ENCODE assay signal across 21 cellular contexts in the genomic region with DNA sequence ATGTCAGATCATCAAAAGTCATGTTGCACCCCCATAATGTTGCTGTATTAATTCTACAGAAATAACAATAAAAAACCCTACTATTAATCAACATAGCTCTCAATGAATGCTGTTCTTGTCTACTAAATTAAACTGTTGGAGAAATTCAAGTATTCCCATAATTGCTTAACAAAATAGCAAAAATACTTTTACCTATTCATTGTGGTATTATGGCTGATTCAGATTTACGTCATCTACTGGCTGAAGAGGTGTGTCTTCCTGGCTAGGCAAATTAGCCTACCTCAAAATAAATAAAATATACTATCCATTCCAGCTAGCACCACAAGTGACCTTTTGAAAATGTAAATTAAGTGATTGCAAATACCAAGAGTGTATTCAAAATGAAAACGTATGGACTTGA.
DNase-seq lines count a peak whose midpoint lies in the region; ATAC-seq and TF ChIP-seq lines count a peak whose summit lies in the region.
"Had no signal": no experiment of that assay in that cellular context is flagged by ENCODE, and none has a peak within 500 bp of the region (broad histone marks: within the 10 kb centered on the region; RNA-seq: fewer than 3 reads in every experiment).

No MANE protein-coding gene starts in this region.

- H3K27me3 Mint-ChIP-seq in activated T-cell treated with anti-CD3 and anti-CD28 coated beads, Interleukin-2, amount 50 U/mL, for 72 hours (ENCODE audit: low read depth): no peaks in the 10 kb centered on the region
- H3K27me3 Mint-ChIP-seq: CD4-positive, CD25-positive, alpha-beta regulatory T cell had no signal

- 62 to 71% methylated on average over 2 of the region's 2 CpGs for WGBS in GM23248 (ENCODE audit: low coverage in 1 of 2, low lambda C conversion rate in 2 of 2, missing lambda C conversion rate in 2 of 2), 2 experiments
- 58% methylated on average over 2 of the region's 2 CpGs for WGBS in mammary epithelial cell (ENCODE audit: low coverage, missing lambda C conversion rate)

- H3K27ac ChIP-seq in GM23248: no peak overlapping the region
- no peak overlapping the region for H3K27ac ChIP-seq in mammary epithelial cell (ENCODE audit: insufficient read depth, low read depth, low read length)
- peak overlapping the region; percentile 26 for H3K27ac ChIP-seq in foreskin keratinocyte
- H3K27ac ChIP-seq in lower lobe of right lung: no peak overlapping the region
- H3K27ac ChIP-seq: BLaER1, HL-60, SJSA1 had no signal

- in situ Hi-C loops in GM23248 (cut with MboI) (no loop called here), mammary epithelial cell (cut with MboI; ENCODE audit: low sequenced_read_pairs in 2 of 2) (no loop called here)

- no peaks in the 10 kb centered on the region for H3K36me3 ChIP-seq in GM23248 (ENCODE audit: low read depth)
- H3K36me3 ChIP-seq in mammary epithelial cell (ENCODE audit: insufficient read depth, low read length): no peaks in the 10 kb centered on the region
- H3K36me3 ChIP-seq in lower lobe of right lung: no peaks in the 10 kb centered on the region
- H3K36me3 ChIP-seq: BLaER1, SJSA1 had no signal

- ATAC-seq in foreskin keratinocyte (peak; percentile 71), HG02642 (IDR thresholded peaks at IDR 0.05; ENCODE audit: poor library complexity, unreplicated experiment) (no peak), lower lobe of right lung (no peak)
- no peak for ATAC-seq in activated T-cell treated with anti-CD3 and anti-CD28 coated beads, Interleukin-2, amount 50 U/mL, for 72 hours (replicated peaks in 1 of 2)
- ATAC-seq: GM12878, HCT116 had no signal

- H3K4me1 ChIP-seq in GM23248 (ENCODE audit: insufficient read depth): peaks cover 8% of the 10 kb centered on the region; the same call in 1 of the 2 replicates
- peaks cover 6% of the 10 kb centered on the region for H3K4me1 ChIP-seq in mammary epithelial cell (ENCODE audit: insufficient read depth, low read length)
- H3K4me1 ChIP-seq in foreskin keratinocyte: peaks cover 12% of the 10 kb centered on the region
- no peaks in the 10 kb centered on the region for H3K4me1 ChIP-seq in lower lobe of right lung
- H3K4me1 ChIP-seq: BLaER1, SJSA1 had no signal

- no peaks in the 10 kb centered on the region for H3K36me3 Mint-ChIP-seq in activated T-cell treated with anti-CD3 and anti-CD28 coated beads, Interleukin-2, amount 50 U/mL, for 72 hours (ENCODE audit: insufficient read depth in 2 of 2)
- H3K36me3 Mint-ChIP-seq: CD4-positive, CD25-positive, alpha-beta regulatory T cell had no signal

- no peaks in the 10 kb centered on the region for H4K20me1 ChIP-seq in GM23248 (ENCODE audit: insufficient read depth)
- H4K20me1 ChIP-seq in mammary epithelial cell (ENCODE audit: insufficient read depth, low read length): no peaks in the 10 kb centered on the region
- H4K20me1 ChIP-seq: BLaER1 had no signal

- TF ChIP-seq CTCF in mammary epithelial cell (conservative IDR thresholded peaks at IDR 0.05 in 1 of 2, IDR thresholded peaks at IDR 0.05 in 1 of 2; ENCODE audit: extremely low read depth in 1 of 2, insufficient read depth in 1 of 2, low read depth in 1 of 2, low read length in 2 of 2) (no peak), foreskin keratinocyte (conservative IDR thresholded peaks at IDR 0.05) (no peak), lower lobe of right lung (IDR thresholded peaks at IDR 0.05) (no peak)

- H3K4me3 Mint-ChIP-seq in activated T-cell treated with anti-CD3 and anti-CD28 coated beads, Interleukin-2, amount 50 U/mL, for 72 hours: no peak overlapping the region
- H3K4me3 Mint-ChIP-seq: CD4-positive, CD25-positive, alpha-beta regulatory T cell had no signal

- DNase-seq in GM23248 (peak; percentile 18), NCI-H526 treated with DMSO at 0.1 percent for 48 hours (lab: John Stamatoyannopoulos, UW) (peak; percentile 70), mammary epithelial cell (peak; percentile 82), foreskin keratinocyte (peak; percentile 66 to 74), AG08395 (ENCODE audit: low spot score) (no peak), lower lobe of right lung (no peak)
- DNase-seq in activated T-cell treated with anti-CD3 and anti-CD28 coated beads, Interleukin-2, amount 50 U/mL, for 72 hours: no peak
- DNase-seq: CD4-positive, CD25-positive, alpha-beta regulatory T cell; Karpas-422; MV-4-11; NCI-H1105; NCI-H2029; NCI-H2227 treated with DMSO at 0.1 percent for 48 hours; NCI-H510A; NCI-H748 treated with DMSO at 0.1 percent for 48 hours had no signal

- CTCF ChIA-PET in mammary epithelial cell (lab: Charles Lee; ENCODE audit: low non-redundant PET): interaction anchor here (0.7 kb wide), 1 partner anchor 251 kb away, joined by 9 read pairs; no protein-coding TSS in a partner anchor

- BruUV-seq in mammary epithelial cell (replicated peaks; lab: Mats Ljungman, UMichigan): no TSS peak

- H3K9me3 ChIP-seq in GM23248 (ENCODE audit: low read depth) (no peaks in the 10 kb centered on the region), mammary epithelial cell (replicated peaks; ENCODE audit: insufficient read depth, low read length) (no peaks in the 10 kb centered on the region), lower lobe of right lung (no peaks in the 10 kb centered on the region)
- H3K9me3 ChIP-seq: BLaER1, SJSA1 had no signal

- H3K27ac Mint-ChIP-seq in activated T-cell treated with anti-CD3 and anti-CD28 coated beads, Interleukin-2, amount 50 U/mL, for 72 hours: no peak overlapping the region
- H3K27ac Mint-ChIP-seq: CD4-positive, CD25-positive, alpha-beta regulatory T cell had no signal

- H3K4me2 ChIP-seq in GM23248 (ENCODE audit: unreplicated experiment): no peak overlapping the region
- H3K4me2 ChIP-seq in mammary epithelial cell (ENCODE audit: insufficient read depth, low read depth, low read length): no peak overlapping the region
- H3K4me2 ChIP-seq: BLaER1 had no signal

- H3K27me3 ChIP-seq in GM23248 (replicated peaks; ENCODE audit: insufficient read depth) (no peaks in the 10 kb centered on the region), mammary epithelial cell (ENCODE audit: insufficient read depth, low read length) (no peaks in the 10 kb centered on the region), foreskin keratinocyte (no peaks in the 10 kb centered on the region), lower lobe of right lung (ENCODE audit: low read depth) (no peaks in the 10 kb centered on the region)
- H3K27me3 ChIP-seq: BLaER1, SJSA1 had no signal

- intact Hi-C loops in mammary epithelial cell (cut with micrococcal nuclease) (no loop called here), lower lobe of right lung (cut with DNase I) (no loop called here)

- H3K79me2 ChIP-seq in GM23248 (ENCODE audit: insufficient read depth) (no peaks in the 10 kb centered on the region), mammary epithelial cell (ENCODE audit: insufficient read depth, low read length) (no peaks in the 10 kb centered on the region)

- H2AFZ ChIP-seq in GM23248: no peak overlapping the region
- H2AFZ ChIP-seq in mammary epithelial cell (ENCODE audit: low read depth, low read length): peak overlapping the region; percentile 36

- H3K9me3 Mint-ChIP-seq in activated T-cell treated with anti-CD3 and anti-CD28 coated beads, Interleukin-2, amount 50 U/mL, for 72 hours: no peaks in the 10 kb centered on the region

- H3F3A ChIP-seq in GM23248 (ENCODE audit: insufficient read depth): no peaks in the 10 kb centered on the region; the same call in 1 of the 2 replicates

- no peaks in the 10 kb centered on the region for H3K4me1 Mint-ChIP-seq in activated T-cell treated with anti-CD3 and anti-CD28 coated beads, Interleukin-2, amount 50 U/mL, for 72 hours (ENCODE audit: low read depth)
- H3K4me1 Mint-ChIP-seq: CD4-positive, CD25-positive, alpha-beta regulatory T cell had no signal

- H3K9me2 ChIP-seq in GM23248 (ENCODE audit: insufficient read depth): no peaks in the 10 kb centered on the region

- dilution Hi-C loops in mammary epithelial cell (cut with HindIII; ENCODE audit: low sequenced_read_pairs): no loop called here

- no peak overlapping the region for H3K4me3 ChIP-seq in GM23248
- H3K4me3 ChIP-seq in mammary epithelial cell (replicated peaks in 1 of 3; ENCODE audit: insufficient read depth in 1 of 3, low read depth in 2 of 3, low read length in 3 of 3): no peak overlapping the region
- H3K4me3 ChIP-seq in lower lobe of right lung: no peak overlapping the region
- H3K4me3 ChIP-seq: BLaER1, GM12878, SJSA1 had no signal

- H3K9ac ChIP-seq in GM23248 (no peak overlapping the region), mammary epithelial cell (ENCODE audit: insufficient read depth, low read length) (no peak overlapping the region)
- H3K9ac ChIP-seq: BLaER1 had no signal

Comparison
In these comparisons a context has a peak if more than half of its experiments do, and no peak if none do; other contexts are left out.
1. DNase-seq: peak in GM23248 (single experiment), NCI-H526 treated with DMSO at 0.1 percent for 48 hours (single experiment), mammary epithelial cell (single experiment) and foreskin keratinocyte (2 of 2); none in AG08395 (single experiment), activated T-cell treated with anti-CD3 and anti-CD28 coated beads, Interleukin-2, amount 50 U/mL, for 72 hours (0 of 2) and lower lobe of right lung (single experiment).